8 cellular contexts compared by ENCODE assay signal in the genomic region with DNA sequence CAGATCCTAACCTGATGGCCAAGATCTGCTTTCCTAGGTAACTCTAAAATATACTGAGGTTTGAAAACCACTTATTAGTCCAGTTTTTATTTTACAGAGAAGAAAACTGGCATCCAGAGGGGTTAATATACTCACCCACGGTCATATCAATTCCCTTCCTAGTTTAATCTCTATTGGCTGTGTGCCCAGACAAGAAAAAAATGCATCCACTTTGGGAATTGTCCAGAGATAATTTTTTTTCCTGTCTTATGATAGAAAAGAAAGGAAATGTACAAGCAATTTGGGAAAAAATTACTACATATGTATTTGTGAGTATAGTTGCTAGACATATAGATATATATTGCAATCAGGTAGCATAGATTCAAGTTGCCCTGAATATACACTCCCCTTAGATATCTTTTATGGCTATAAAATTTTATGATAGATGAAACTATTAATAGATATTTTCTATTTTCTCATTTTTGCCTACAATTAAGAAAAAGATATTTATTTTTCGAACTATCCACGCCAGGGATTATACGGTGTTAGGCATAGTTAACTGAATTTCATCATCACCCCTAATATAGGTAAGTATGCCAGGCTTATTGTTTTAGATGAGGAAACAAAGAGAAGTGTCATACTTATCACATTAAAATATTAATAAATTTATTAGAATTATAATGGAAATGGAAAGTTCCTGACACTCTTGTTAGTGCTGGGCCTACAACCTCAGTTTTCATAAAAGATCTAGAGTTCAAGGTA.
DNase-seq lines count a peak whose midpoint lies in the region; ATAC-seq and TF ChIP-seq lines count a peak whose summit lies in the region.

No MANE protein-coding gene starts in this region.

- H3K9me3 ChIP-seq in psoas muscle (no peaks in the 10 kb centered on the region), T-helper 17 cell (ENCODE audit: control insufficient read depth, low read length, poor library complexity, severe bottlenecking) (no peaks in the 10 kb centered on the region)

- 33 to 47% (median 37%) methylated on average over 4 of the region's 4 CpGs for WGBS in psoas muscle, 3 donors

- in situ Hi-C loops in GM13977 (cut with MboI; ENCODE audit: low pct_unique_long_range_greater_than_20kb, low sequenced_read_pairs, unreplicated experiment): no loop called here

- DNase-seq in NCI-H2171 treated with DMSO at 0.1 percent for 48 hours (lab: John Stamatoyannopoulos, UW) (peak; percentile 47), dorsolateral prefrontal cortex (no peak), psoas muscle (no peak), T-helper 17 cell (no peak), NCI-H128 (lab: John Stamatoyannopoulos, UW; ENCODE audit: unreplicated experiment) (no peak), GM13977 (ENCODE audit: low spot score) (no peak)

- TF ChIP-seq CTCF in dorsolateral prefrontal cortex (IDR thresholded peaks at IDR 0.05 in 54 of 56, conservative IDR thresholded peaks at IDR 0.05 in 2 of 56; ENCODE audit: low read depth in 1 of 56, partially characterized antibody in 56 of 56) (no peak), psoas muscle (IDR thresholded peaks at IDR 0.05) (no peak), GM13977 (IDR thresholded peaks at IDR 0.05; ENCODE audit: extremely low read depth, insufficient read depth, missing control alignments) (no peak)

- ATAC-seq in GM18873 (IDR thresholded peaks at IDR 0.05; ENCODE audit: low FRiP score, unreplicated experiment): peak; percentile 3
- ATAC-seq in psoas muscle: peak in 2 of 4 donors; percentile 7 to 12
- no peak for ATAC-seq in T-helper 17 cell
- ATAC-seq in HG03025 (IDR thresholded peaks at IDR 0.05; ENCODE audit: low FRiP score, unreplicated experiment): no peak

- H3K36me3 ChIP-seq in psoas muscle (ENCODE audit: insufficient read depth in 1 of 2, low read depth in 1 of 2): no peaks in the 10 kb centered on the region

- H3K27me3 Mint-ChIP-seq in T-helper 17 cell: no peaks in the 10 kb centered on the region

- peak overlapping the region in 36 of 59 donors; percentile 3 to 78 (median 45) for H3K27ac ChIP-seq in dorsolateral prefrontal cortex
- H3K27ac ChIP-seq in psoas muscle: peak overlapping the region; percentile 91

- H3K4me1 ChIP-seq in psoas muscle: peaks cover 42% of the 10 kb centered on the region

- H3K4me3 Mint-ChIP-seq in T-helper 17 cell: no peak overlapping the region

- H3K4me1 Mint-ChIP-seq in T-helper 17 cell: peaks cover 17% of the 10 kb centered on the region

- H3K4me3 ChIP-seq in dorsolateral prefrontal cortex (no peak overlapping the region), psoas muscle (peak overlapping the region; percentile 28)

- H3K27me3 ChIP-seq in dorsolateral prefrontal cortex: no peaks in the 10 kb centered on the region
- H3K27me3 ChIP-seq in psoas muscle (ENCODE audit: insufficient read depth in 3 of 3, low read length in 2 of 3): no peaks in the 10 kb centered on the region

- H3K36me3 Mint-ChIP-seq in T-helper 17 cell (ENCODE audit: low read depth): peaks cover 7% of the 10 kb centered on the region

- H3K27ac Mint-ChIP-seq in T-helper 17 cell: no peak overlapping the region

- intact Hi-C loops in dorsolateral prefrontal cortex (cut with DNase I): no loop called here
- intact Hi-C loops in psoas muscle (cut with DNase I): loop anchor here (2.0 to 5.0 kb wide), 2 partner anchors 62 to 64 kb away; no protein-coding TSS in a partner anchor

Comparison
In these comparisons a context has a peak if more than half of its experiments do, and no peak if none do; other contexts are left out.
1. intact Hi-C loops: an anchor here in psoas muscle (2.0 to 5.0 kb wide); none called in dorsolateral prefrontal cortex.